ENCODE assay signal across 1 cellular context in genomic region chr2:53964237-53964952, GRCh38.
TF ChIP-seq lines count a peak whose summit lies in the region.

No MANE protein-coding gene starts in this region.

TF ChIP-seq in GM12878, 131 proteins besides CTCF, POLR2A, EP300 and RAD21 (continued from another document and continues in another):
- TF ChIP-seq CEBPZ (IDR thresholded peaks at IDR 0.05; ENCODE audit: low read depth, low read length) (no peak), SMAD5 (IDR thresholded peaks at IDR 0.05; ENCODE audit: low read depth) (no peak), BACH1 (IDR thresholded peaks at IDR 0.05; ENCODE audit: borderline replicate concordance) (no peak), CHD1 (IDR thresholded peaks at IDR 0.05; ENCODE audit: low read depth, low read length) (no peak), RB1 (IDR thresholded peaks at IDR 0.05; ENCODE audit: borderline replicate concordance) (no peak), BCL3 (IDR thresholded peaks at IDR 0.05; ENCODE audit: borderline replicate concordance, insufficient read depth, low read depth, low read length, poor library complexity, severe bottlenecking) (no peak), RUNX3 (IDR thresholded peaks at IDR 0.05; ENCODE audit: low read length) (peak; percentile 92), PML (IDR thresholded peaks at IDR 0.05; ENCODE audit: low read length) (no peak), CEBPB (IDR thresholded peaks at IDR 0.05; ENCODE audit: borderline replicate concordance in 1 of 2, low read depth in 2 of 2, low read length in 2 of 2) (no peak), POU2F2 (IDR thresholded peaks at IDR 0.05; ENCODE audit: borderline replicate concordance, low read depth, low read length) (no peak), NKRF (conservative IDR thresholded peaks at IDR 0.05) (no peak), POLR2AphosphoS5 (IDR thresholded peaks at IDR 0.05; ENCODE audit: low read length) (no peak), SMC3 (IDR thresholded peaks at IDR 0.05; ENCODE audit: borderline replicate concordance, low read length) (no peak), BCLAF1 (IDR thresholded peaks at IDR 0.05) (no peak), RAD51 (IDR thresholded peaks at IDR 0.05) (no peak), SRF (IDR thresholded peaks at IDR 0.05; ENCODE audit: low read depth in 2 of 2, low read length in 2 of 2) (no peak), IKZF1 (conservative IDR thresholded peaks at IDR 0.05) (0 out of 2 replicates have a peak, but pooled peaks have one; percentile 44), ZBTB33 (IDR thresholded peaks at IDR 0.05) (no peak), SIN3A (IDR thresholded peaks at IDR 0.05; ENCODE audit: low read depth, low read length) (no peak), MTA2 (IDR thresholded peaks at IDR 0.05; ENCODE audit: low read depth) (peak; percentile 95), ZNF217 (IDR thresholded peaks at IDR 0.05) (no peak), NFIC (IDR thresholded peaks at IDR 0.05; ENCODE audit: low read depth, low read length) (peak; percentile 77; the same call in 1 of the 2 replicates), NFXL1 (IDR thresholded peaks at IDR 0.05; ENCODE audit: borderline replicate concordance) (no peak), ZNF687 (IDR thresholded peaks at IDR 0.05) (no peak), CREM (IDR thresholded peaks at IDR 0.05; ENCODE audit: low read depth) (peak; percentile 40; the same call in 1 of the 2 replicates), KLF5 (IDR thresholded peaks at IDR 0.05; ENCODE audit: partially characterized antibody) (no peak), IKZF2 (IDR thresholded peaks at IDR 0.05) (peak; percentile 68 to 78; a peak in 2 of 4 replicates), NR2C2 (IDR thresholded peaks at IDR 0.05; ENCODE audit: borderline replicate concordance, control insufficient read depth, insufficient read length, low read depth) (no peak), BHLHE40 (IDR thresholded peaks at IDR 0.05; ENCODE audit: borderline replicate concordance in 1 of 2, low read depth in 2 of 2, low read length in 1 of 2) (peak; percentile 40 to 42; a peak in 1 of 4 replicates), KDM1A (IDR thresholded peaks at IDR 0.05; ENCODE audit: borderline replicate concordance) (no peak), FOS (IDR thresholded peaks at IDR 0.05; ENCODE audit: borderline replicate concordance, extremely low read depth, insufficient read length) (no peak), EED (IDR thresholded peaks at IDR 0.05; ENCODE audit: low read depth) (peak; percentile 44; the same call in 1 of the 2 replicates), NR2F1 (conservative IDR thresholded peaks at IDR 0.05) (no peak), EZH2 (IDR thresholded peaks at IDR 0.05; ENCODE audit: borderline replicate concordance, control insufficient read depth, low read depth, low read length) (no peak)
- TF ChIP-seq, protein P1, sequence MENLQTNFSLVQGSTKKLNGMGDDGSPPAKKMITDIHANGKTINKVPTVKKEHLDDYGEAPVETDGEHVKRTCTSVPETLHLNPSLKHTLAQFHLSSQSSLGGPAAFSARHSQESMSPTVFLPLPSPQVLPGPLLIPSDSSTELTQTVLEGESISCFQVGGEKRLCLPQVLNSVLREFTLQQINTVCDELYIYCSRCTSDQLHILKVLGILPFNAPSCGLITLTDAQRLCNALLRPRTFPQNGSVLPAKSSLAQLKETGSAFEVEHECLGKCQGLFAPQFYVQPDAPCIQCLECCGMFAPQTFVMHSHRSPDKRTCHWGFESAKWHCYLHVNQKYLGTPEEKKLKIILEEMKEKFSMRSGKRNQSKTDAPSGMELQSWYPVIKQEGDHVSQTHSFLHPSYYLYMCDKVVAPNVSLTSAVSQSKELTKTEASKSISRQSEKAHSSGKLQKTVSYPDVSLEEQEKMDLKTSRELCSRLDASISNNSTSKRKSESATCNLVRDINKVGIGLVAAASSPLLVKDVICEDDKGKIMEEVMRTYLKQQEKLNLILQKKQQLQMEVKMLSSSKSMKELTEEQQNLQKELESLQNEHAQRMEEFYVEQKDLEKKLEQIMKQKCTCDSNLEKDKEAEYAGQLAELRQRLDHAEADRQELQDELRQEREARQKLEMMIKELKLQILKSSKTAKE (IDR thresholded peaks at IDR 0.05; ENCODE audit: low read depth, poor library complexity, severe bottlenecking): no peak
- TF ChIP-seq, protein P2, sequence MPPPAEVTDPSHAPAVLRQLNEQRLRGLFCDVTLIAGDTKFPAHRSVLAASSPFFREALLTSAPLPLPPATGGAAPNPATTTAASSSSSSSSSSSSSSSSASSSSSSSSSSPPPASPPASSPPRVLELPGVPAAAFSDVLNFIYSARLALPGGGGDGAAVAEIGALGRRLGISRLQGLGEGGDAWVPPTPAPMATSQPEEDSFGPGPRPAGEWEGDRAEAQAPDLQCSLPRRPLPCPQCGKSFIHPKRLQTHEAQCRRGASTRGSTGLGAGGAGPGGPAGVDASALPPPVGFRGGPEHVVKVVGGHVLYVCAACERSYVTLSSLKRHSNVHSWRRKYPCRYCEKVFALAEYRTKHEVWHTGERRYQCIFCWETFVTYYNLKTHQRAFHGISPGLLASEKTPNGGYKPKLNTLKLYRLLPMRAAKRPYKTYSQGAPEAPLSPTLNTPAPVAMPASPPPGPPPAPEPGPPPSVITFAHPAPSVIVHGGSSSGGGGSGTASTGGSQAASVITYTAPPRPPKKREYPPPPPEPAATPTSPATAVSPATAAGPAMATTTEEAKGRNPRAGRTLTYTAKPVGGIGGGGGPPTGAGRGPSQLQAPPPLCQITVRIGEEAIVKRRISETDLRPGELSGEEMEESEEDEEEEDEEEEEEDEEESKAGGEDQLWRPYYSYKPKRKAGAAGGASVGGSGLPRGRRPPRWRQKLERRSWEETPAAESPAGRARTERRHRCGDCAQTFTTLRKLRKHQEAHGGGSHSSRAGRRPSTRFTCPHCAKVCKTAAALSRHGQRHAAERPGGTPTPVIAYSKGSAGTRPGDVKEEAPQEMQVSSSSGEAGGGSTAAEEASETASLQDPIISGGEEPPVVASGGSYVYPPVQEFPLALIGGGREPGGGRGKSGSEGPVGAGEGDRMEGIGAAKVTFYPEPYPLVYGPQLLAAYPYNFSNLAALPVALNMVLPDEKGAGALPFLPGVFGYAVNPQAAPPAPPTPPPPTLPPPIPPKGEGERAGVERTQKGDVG (CRISPR knock-in tag; IDR thresholded peaks at IDR 0.05): no peak
